12 cellular contexts compared by ENCODE assay signal in genomic region chr5:10521466-10522223, GRCh38. TPM values are rescaled to one million over a fixed set of nuclear protein-coding genes. Genes with fewer than 3 reads are reported as not detected.
DNase-seq lines count a peak whose midpoint lies in the region; ATAC-seq and TF ChIP-seq lines count a peak whose summit lies in the region.
"Had no signal": no experiment of that assay in that cellular context is flagged by ENCODE, and none has a peak within 500 bp of the region (broad histone marks: within the 10 kb centered on the region; RNA-seq: fewer than 3 reads in every experiment).

No MANE protein-coding gene starts in this region.

- no peak overlapping the region for H3K4me3 ChIP-seq in KMS-11 (IDR thresholded peaks at IDR 0.05; ENCODE audit: insufficient read depth, low read depth, low read length)
- H3K4me3 ChIP-seq in choroid plexus epithelial cell (ENCODE audit: low read depth, low read length), result no peak overlapping the region
- H3K4me3 ChIP-seq in neutrophil (ENCODE audit: low read depth in 1 of 2, low read length in 1 of 2), result no peak overlapping the region
- H3K4me3 ChIP-seq: tibial artery had no signal

- peaks cover 2% of the 10 kb centered on the region for H3K27me3 Mint-ChIP-seq in activated naive CD8-positive, alpha-beta T cell treated with anti-CD3 and anti-CD28 coated beads, Interleukin-2, amount 50 U/mL, for 24 hours
- no peaks in the 10 kb centered on the region for H3K27me3 Mint-ChIP-seq in activated naive CD8-positive, alpha-beta T cell treated with anti-CD3 and anti-CD28 coated beads for 36 hours
- H3K27me3 Mint-ChIP-seq: activated naive CD4-positive, alpha-beta T cell treated with anti-CD3 and anti-CD28 coated beads, Interleukin-2, amount 50 U/mL, for 24 hours had no signal

- H2AFZ ChIP-seq in KMS-11 (ENCODE audit: low read depth), result no peak overlapping the region

- H4K20me1 ChIP-seq in KMS-11 (ENCODE audit: insufficient read depth), result no peaks in the 10 kb centered on the region

- H3K9me3 Mint-ChIP-seq in activated naive CD8-positive, alpha-beta T cell treated with anti-CD3 and anti-CD28 coated beads, Interleukin-2, amount 50 U/mL, for 24 hours, result peaks cover 9% of the 10 kb centered on the region
- peaks cover 2% of the 10 kb centered on the region for H3K9me3 Mint-ChIP-seq in activated naive CD8-positive, alpha-beta T cell treated with anti-CD3 and anti-CD28 coated beads for 36 hours
- H3K9me3 Mint-ChIP-seq: activated naive CD4-positive, alpha-beta T cell treated with anti-CD3 and anti-CD28 coated beads, Interleukin-2, amount 50 U/mL, for 24 hours had no signal

- ATAC-seq in activated naive CD8-positive, alpha-beta T cell treated with anti-CD3 and anti-CD28 coated beads, Interleukin-2, amount 50 U/mL, for 24 hours, result no peak
- no peak for ATAC-seq in GM21381 (IDR thresholded peaks at IDR 0.05; ENCODE audit: unreplicated experiment)

- H3K9me3 ChIP-seq in neutrophil, result no peaks in the 10 kb centered on the region
- H3K9me3 ChIP-seq: tibial artery had no signal

- H3K27ac Mint-ChIP-seq in activated naive CD8-positive, alpha-beta T cell treated with anti-CD3 and anti-CD28 coated beads, Interleukin-2, amount 50 U/mL, for 24 hours, result no peak overlapping the region
- no peak overlapping the region for H3K27ac Mint-ChIP-seq in activated naive CD8-positive, alpha-beta T cell treated with anti-CD3 and anti-CD28 coated beads for 36 hours
- H3K27ac Mint-ChIP-seq: activated naive CD4-positive, alpha-beta T cell treated with anti-CD3 and anti-CD28 coated beads, Interleukin-2, amount 50 U/mL, for 24 hours had no signal

- H3K27me3 ChIP-seq in KMS-11 (ENCODE audit: insufficient read depth, low read depth) (no peaks in the 10 kb centered on the region), neutrophil (no peaks in the 10 kb centered on the region)
- H3K27me3 ChIP-seq: tibial artery had no signal

- H3K4me1 Mint-ChIP-seq in activated naive CD8-positive, alpha-beta T cell treated with anti-CD3 and anti-CD28 coated beads, Interleukin-2, amount 50 U/mL, for 24 hours, result no peaks in the 10 kb centered on the region
- no peaks in the 10 kb centered on the region for H3K4me1 Mint-ChIP-seq in activated naive CD8-positive, alpha-beta T cell treated with anti-CD3 and anti-CD28 coated beads for 36 hours
- H3K4me1 Mint-ChIP-seq: activated naive CD4-positive, alpha-beta T cell treated with anti-CD3 and anti-CD28 coated beads, Interleukin-2, amount 50 U/mL, for 24 hours had no signal

- H3K36me3 ChIP-seq in KMS-11 (ENCODE audit: insufficient read depth) (no peaks in the 10 kb centered on the region), neutrophil (no peaks in the 10 kb centered on the region)
- H3K36me3 ChIP-seq: tibial artery had no signal

- H3K9ac ChIP-seq in KMS-11, result no peak overlapping the region

- H3K36me3 Mint-ChIP-seq in activated naive CD8-positive, alpha-beta T cell treated with anti-CD3 and anti-CD28 coated beads, Interleukin-2, amount 50 U/mL, for 24 hours (ENCODE audit: low read depth), result no peaks in the 10 kb centered on the region
- peaks cover 4% of the 10 kb centered on the region for H3K36me3 Mint-ChIP-seq in activated naive CD8-positive, alpha-beta T cell treated with anti-CD3 and anti-CD28 coated beads for 36 hours
- H3K36me3 Mint-ChIP-seq: activated naive CD4-positive, alpha-beta T cell treated with anti-CD3 and anti-CD28 coated beads, Interleukin-2, amount 50 U/mL, for 24 hours had no signal

- no peak overlapping the region for H3K4me2 ChIP-seq in KMS-11

- TF ChIP-seq CTCF in KMS-11 (conservative IDR thresholded peaks at IDR 0.05; ENCODE audit: low read depth, low read length) (peak; percentile 39), choroid plexus epithelial cell (conservative IDR thresholded peaks at IDR 0.05; ENCODE audit: low read depth, low read length) (peak; percentile 50), neutrophil (IDR thresholded peaks at IDR 0.05) (peak; percentile 16)

- H3K27ac ChIP-seq in KMS-11 (no peak overlapping the region), neutrophil (no peak overlapping the region)
- H3K27ac ChIP-seq: tibial artery had no signal

- H3K4me1 ChIP-seq in KMS-11 (ENCODE audit: low read depth, poor library complexity, severe bottlenecking), result no peaks in the 10 kb centered on the region
- H3K4me1 ChIP-seq in neutrophil (ENCODE audit: control insufficient read depth in 1 of 2, insufficient read depth in 1 of 2, low read depth in 1 of 2, low read length in 1 of 2), result peaks cover 17 to 20% of the 10 kb centered on the region in 2 experiments

- H3K79me2 ChIP-seq in KMS-11 (ENCODE audit: insufficient read depth, low read depth), result no peaks in the 10 kb centered on the region

- peak; percentile 17 for DNase-seq in activated naive CD8-positive, alpha-beta T cell treated with anti-CD3 and anti-CD28 coated beads, Interleukin-2, amount 50 U/mL, for 24 hours
- no peak for DNase-seq in activated naive CD8-positive, alpha-beta T cell treated with anti-CD3 and anti-CD28 coated beads for 36 hours
- DNase-seq in choroid plexus epithelial cell (ENCODE audit: low read depth) (no peak), hypothalamus (lab: John Stamatoyannopoulos, UW) (no peak), NCI-H748 treated with DMSO at 0.1 percent for 48 hours (lab: John Stamatoyannopoulos, UW) (no peak)
- DNase-seq: islet precursor cell had no signal

- H3K4me3 Mint-ChIP-seq in activated naive CD8-positive, alpha-beta T cell treated with anti-CD3 and anti-CD28 coated beads, Interleukin-2, amount 50 U/mL, for 24 hours, result no peak overlapping the region
- H3K4me3 Mint-ChIP-seq in activated naive CD8-positive, alpha-beta T cell treated with anti-CD3 and anti-CD28 coated beads for 36 hours, result no peak overlapping the region
- H3K4me3 Mint-ChIP-seq: activated naive CD4-positive, alpha-beta T cell treated with anti-CD3 and anti-CD28 coated beads, Interleukin-2, amount 50 U/mL, for 24 hours; IgD-negative memory B cell had no signal

RNA-seq across cellular contexts. Expression of gene ANKRD33B, which starts 42.2 kb away (rescaled TPM):
- total RNA-seq in activated naive CD8-positive, alpha-beta T cell treated with anti-CD3 and anti-CD28 coated beads for 36 hours, result 10 to 100 TPM in 1 of 2 experiments, 1 to 10 TPM in 1; 9.8 to 10.2 TPM
